1 cellular context compared by ENCODE assay signal in the genomic region with DNA sequence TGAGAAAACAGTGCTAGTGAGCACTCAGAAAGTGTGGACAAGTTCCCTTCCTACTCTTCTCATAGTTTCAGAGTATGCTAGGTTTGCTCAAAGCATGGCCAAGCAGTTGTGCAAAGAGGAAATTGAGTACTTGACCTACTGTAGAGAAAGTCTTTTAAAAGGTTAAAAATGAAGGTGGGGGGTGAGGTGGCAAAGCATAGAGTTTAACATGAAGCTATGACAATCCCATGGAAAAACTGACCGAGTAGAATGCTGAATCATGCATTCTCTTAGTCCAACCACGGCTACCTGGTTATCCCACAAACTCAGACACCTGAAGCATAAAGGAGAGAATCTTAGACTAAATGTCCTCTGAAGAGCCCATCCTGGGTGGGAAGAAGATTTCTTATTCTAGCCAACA.
TF ChIP-seq lines count a peak whose summit lies in the region.

No MANE protein-coding gene starts in this region.

TF ChIP-seq in WTC11, 78 proteins besides CTCF, POLR2A, EP300 and RAD21 (continued from another document):
- TF ChIP-seq TP53 (CRISPR knock-in tag; IDR thresholded peaks at IDR 0.05): no peak
- TF ChIP-seq NFATC4 (CRISPR knock-in tag; IDR thresholded peaks at IDR 0.05): no peak
- TF ChIP-seq ESRRA (CRISPR knock-in tag; IDR thresholded peaks at IDR 0.05; ENCODE audit: borderline replicate concordance): no peak
- TF ChIP-seq, protein P1, sequence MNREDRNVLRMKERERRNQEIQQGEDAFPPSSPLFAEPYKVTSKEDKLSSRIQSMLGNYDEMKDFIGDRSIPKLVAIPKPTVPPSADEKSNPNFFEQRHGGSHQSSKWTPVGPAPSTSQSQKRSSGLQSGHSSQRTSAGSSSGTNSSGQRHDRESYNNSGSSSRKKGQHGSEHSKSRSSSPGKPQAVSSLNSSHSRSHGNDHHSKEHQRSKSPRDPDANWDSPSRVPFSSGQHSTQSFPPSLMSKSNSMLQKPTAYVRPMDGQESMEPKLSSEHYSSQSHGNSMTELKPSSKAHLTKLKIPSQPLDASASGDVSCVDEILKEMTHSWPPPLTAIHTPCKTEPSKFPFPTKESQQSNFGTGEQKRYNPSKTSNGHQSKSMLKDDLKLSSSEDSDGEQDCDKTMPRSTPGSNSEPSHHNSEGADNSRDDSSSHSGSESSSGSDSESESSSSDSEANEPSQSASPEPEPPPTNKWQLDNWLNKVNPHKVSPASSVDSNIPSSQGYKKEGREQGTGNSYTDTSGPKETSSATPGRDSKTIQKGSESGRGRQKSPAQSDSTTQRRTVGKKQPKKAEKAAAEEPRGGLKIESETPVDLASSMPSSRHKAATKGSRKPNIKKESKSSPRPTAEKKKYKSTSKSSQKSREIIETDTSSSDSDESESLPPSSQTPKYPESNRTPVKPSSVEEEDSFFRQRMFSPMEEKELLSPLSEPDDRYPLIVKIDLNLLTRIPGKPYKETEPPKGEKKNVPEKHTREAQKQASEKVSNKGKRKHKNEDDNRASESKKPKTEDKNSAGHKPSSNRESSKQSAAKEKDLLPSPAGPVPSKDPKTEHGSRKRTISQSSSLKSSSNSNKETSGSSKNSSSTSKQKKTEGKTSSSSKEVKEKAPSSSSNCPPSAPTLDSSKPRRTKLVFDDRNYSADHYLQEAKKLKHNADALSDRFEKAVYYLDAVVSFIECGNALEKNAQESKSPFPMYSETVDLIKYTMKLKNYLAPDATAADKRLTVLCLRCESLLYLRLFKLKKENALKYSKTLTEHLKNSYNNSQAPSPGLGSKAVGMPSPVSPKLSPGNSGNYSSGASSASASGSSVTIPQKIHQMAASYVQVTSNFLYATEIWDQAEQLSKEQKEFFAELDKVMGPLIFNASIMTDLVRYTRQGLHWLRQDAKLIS (CRISPR knock-in tag; IDR thresholded peaks at IDR 0.05; ENCODE audit: borderline replicate concordance): no peak
- TF ChIP-seq ZNF532 (CRISPR knock-in tag; IDR thresholded peaks at IDR 0.05; ENCODE audit: borderline replicate concordance): no peak
- no peak for TF ChIP-seq CBFB (CRISPR knock-in tag; IDR thresholded peaks at IDR 0.05; ENCODE audit: low read depth)
- TF ChIP-seq ZNF121 (CRISPR knock-in tag; IDR thresholded peaks at IDR 0.05): no peak
- TF ChIP-seq ZNF425 (CRISPR knock-in tag; conservative IDR thresholded peaks at IDR 0.05): no peak
- TF ChIP-seq, protein P2, sequence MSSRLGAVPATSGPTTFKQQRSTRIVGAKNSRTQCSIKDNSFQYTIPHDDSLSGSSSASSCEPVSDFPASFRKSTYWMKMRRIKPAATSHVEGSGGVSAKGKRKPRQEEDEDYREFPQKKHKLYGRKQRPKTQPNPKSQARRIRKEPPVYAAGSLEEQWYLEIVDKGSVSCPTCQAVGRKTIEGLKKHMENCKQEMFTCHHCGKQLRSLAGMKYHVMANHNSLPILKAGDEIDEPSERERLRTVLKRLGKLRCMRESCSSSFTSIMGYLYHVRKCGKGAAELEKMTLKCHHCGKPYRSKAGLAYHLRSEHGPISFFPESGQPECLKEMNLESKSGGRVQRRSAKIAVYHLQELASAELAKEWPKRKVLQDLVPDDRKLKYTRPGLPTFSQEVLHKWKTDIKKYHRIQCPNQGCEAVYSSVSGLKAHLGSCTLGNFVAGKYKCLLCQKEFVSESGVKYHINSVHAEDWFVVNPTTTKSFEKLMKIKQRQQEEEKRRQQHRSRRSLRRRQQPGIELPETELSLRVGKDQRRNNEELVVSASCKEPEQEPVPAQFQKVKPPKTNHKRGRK (CRISPR knock-in tag; IDR thresholded peaks at IDR 0.05; ENCODE audit: borderline replicate concordance): no peak
- TF ChIP-seq CREB1 (CRISPR knock-in tag; IDR thresholded peaks at IDR 0.05): no peak
- no peak for TF ChIP-seq FOXK1 (CRISPR knock-in tag; IDR thresholded peaks at IDR 0.05)
- TF ChIP-seq IRF1 (CRISPR knock-in tag; IDR thresholded peaks at IDR 0.05): no peak
- TF ChIP-seq E2F5 (CRISPR knock-in tag; IDR thresholded peaks at IDR 0.05): no peak
- no peak for TF ChIP-seq RORB (CRISPR knock-in tag; IDR thresholded peaks at IDR 0.05)
